ENCODE assay signal across 13 cellular contexts in genomic region chr5:66701244-66701643, GRCh38.
DNase-seq lines count a peak whose midpoint lies in the region; ATAC-seq lines count a peak whose summit lies in the region.
"Had no signal": no experiment of that assay in that cellular context is flagged by ENCODE, and none has a peak within 500 bp of the region (broad histone marks: within the 10 kb centered on the region; RNA-seq: fewer than 3 reads in every experiment).

No MANE protein-coding gene starts in this region.

- peak; percentile 93 for ATAC-seq in GM18502 (IDR thresholded peaks at IDR 0.05; ENCODE audit: poor library complexity, unreplicated experiment)
- peak; percentile 53 for ATAC-seq in GM19468 (IDR thresholded peaks at IDR 0.05; ENCODE audit: extremely low read depth, unreplicated experiment)
- ATAC-seq in HG02852 (IDR thresholded peaks at IDR 0.05; ENCODE audit: unreplicated experiment) = peak; percentile 91
- peak; percentile 90 for ATAC-seq in HG03520 (IDR thresholded peaks at IDR 0.05; ENCODE audit: unreplicated experiment)
- ATAC-seq in left lobe of liver = no peak
- ATAC-seq: psoas muscle had no signal

- DNase-seq in left lobe of liver (ENCODE audit: low spot score) = no peak
- DNase-seq in SIG-M5 treated with dmso at 0.1 percent for 504 hours (lab: John Stamatoyannopoulos, UW; ENCODE audit: unreplicated experiment) = no peak
- no peak for DNase-seq in NK-92 (lab: John Stamatoyannopoulos, UW; ENCODE audit: unreplicated experiment)
- DNase-seq in superior temporal gyrus (ENCODE audit: extremely low spot score) = no peak
- DNase-seq: activated CD4-positive, CD25-positive, alpha-beta regulatory T cell; cortex of kidney; midbrain; NCI-H187 treated with DMSO at 0.1 percent for 48 hours; psoas muscle had no signal
